ENCODE assay signal across 10 cellular contexts in genomic region chr3:156010829-156011228, GRCh38.
DNase-seq lines count a peak whose midpoint lies in the region; ATAC-seq and TF ChIP-seq lines count a peak whose summit lies in the region.
"Had no signal": no experiment of that assay in that cellular context is flagged by ENCODE, and none has a peak within 500 bp of the region (broad histone marks: within the 10 kb centered on the region; RNA-seq: fewer than 3 reads in every experiment).

No MANE protein-coding gene starts in this region.

- no peak overlapping the region for H3K27ac Mint-ChIP-seq in WTC11

- H3K79me2 ChIP-seq in KMS-11 (ENCODE audit: insufficient read depth, low read depth): no peaks in the 10 kb centered on the region

- ATAC-seq in WTC11: peak; percentile 64
- peak in 3 of 4 donors; percentile 34 to 77 (median 64) for ATAC-seq in right lobe of liver
- no peak for ATAC-seq in GM18517 (IDR thresholded peaks at IDR 0.05; ENCODE audit: unreplicated experiment)
- ATAC-seq in HG03196 (IDR thresholded peaks at IDR 0.05; ENCODE audit: unreplicated experiment): no peak

- CTCF ChIA-PET in WTC11 (lab: Charles Lee): interaction anchor here (0.5 to 2.2 kb wide), 39 partner anchors 8 to 1127 kb away, joined by 3 to 18 read pairs (median 3); partner anchors contain the start of gene C3orf33

- WGBS in right lobe of liver (ENCODE audit: insufficient coverage, low coverage, low lambda C conversion rate, missing lambda C conversion rate): 20% methylated on average over 3 of the region's 3 CpGs

- H2AFZ ChIP-seq in KMS-11 (ENCODE audit: low read depth): no peak overlapping the region

- no peaks in the 10 kb centered on the region for H3K9me3 Mint-ChIP-seq in WTC11

- H3K4me1 Mint-ChIP-seq in WTC11: peaks cover 7% of the 10 kb centered on the region

- POLR2A ChIA-PET in WTC11 (lab: Charles Lee): no interaction called here

- H3K9me3 ChIP-seq in right lobe of liver: no peaks in the 10 kb centered on the region

- no peak for TF ChIP-seq POLR2A in right lobe of liver (IDR thresholded peaks at IDR 0.05)

- TF ChIP-seq CTCF in KMS-11 (conservative IDR thresholded peaks at IDR 0.05; ENCODE audit: low read depth, low read length): peak; percentile 74
- no peak for TF ChIP-seq CTCF in WTC11 (IDR thresholded peaks at IDR 0.05)
- TF ChIP-seq CTCF in right lobe of liver (IDR thresholded peaks at IDR 0.05): peak; percentile 20 to 62 (median 40)

- H3K36me3 Mint-ChIP-seq in WTC11: no peaks in the 10 kb centered on the region

- H3K9ac ChIP-seq in KMS-11: no peak overlapping the region

- no peaks in the 10 kb centered on the region for H3K27me3 ChIP-seq in KMS-11 (ENCODE audit: insufficient read depth, low read depth)
- H3K27me3 ChIP-seq in right lobe of liver: no peaks in the 10 kb centered on the region

- no peak overlapping the region for H3K27ac ChIP-seq in KMS-11
- H3K27ac ChIP-seq in right lobe of liver: no peak overlapping the region

- H3K4me3 ChIP-seq in KMS-11 (IDR thresholded peaks at IDR 0.05; ENCODE audit: insufficient read depth, low read depth, low read length) (no peak overlapping the region), right lobe of liver (no peak overlapping the region)

- intact Hi-C loops in right lobe of liver (cut with DNase I): no loop called here

- H4K20me1 ChIP-seq in KMS-11 (ENCODE audit: insufficient read depth): no peaks in the 10 kb centered on the region

- DNase-seq in D341Med (ENCODE audit: low spot score) (peak; percentile 46), WTC11 (ENCODE audit: low spot score) (peak; percentile 31), right lobe of liver (no peak)
- DNase-seq in stimulated activated CD4-positive, alpha-beta T cell treated with anti-CD3 and anti-CD28 coated beads, Interleukin-2, amount 100 ng/mL, for 48 hours: no peak
- DNase-seq in stimulated activated CD4-positive, alpha-beta T cell treated with anti-CD3 and anti-CD28 coated beads, Interleukin-15, amount 100 ng/mL, for 24 hours: no peak
- DNase-seq: activated T-cell treated with anti-CD3 and anti-CD28 coated beads, Interleukin-2, amount 50 U/mL, for 48 hours; IMR-90 had no signal

- H3K4me2 ChIP-seq in KMS-11: no peak overlapping the region

- H3K4me3 Mint-ChIP-seq in WTC11: no peak overlapping the region

- peaks cover 4% of the 10 kb centered on the region for H3K4me1 ChIP-seq in KMS-11 (ENCODE audit: low read depth, poor library complexity, severe bottlenecking)
- H3K4me1 ChIP-seq in right lobe of liver: no peaks in the 10 kb centered on the region

- H3K36me3 ChIP-seq in KMS-11 (ENCODE audit: insufficient read depth) (no peaks in the 10 kb centered on the region), right lobe of liver (no peaks in the 10 kb centered on the region)

- no peaks in the 10 kb centered on the region for H3K27me3 Mint-ChIP-seq in WTC11 (ENCODE audit: low read depth)

TF ChIP-seq in WTC11, 78 proteins besides CTCF, POLR2A, EP300 and RAD21:
- TF ChIP-seq ZMAT4 (CRISPR knock-in tag; IDR thresholded peaks at IDR 0.05): no peak
- TF ChIP-seq EMX1 (CRISPR knock-in tag; IDR thresholded peaks at IDR 0.05): no peak
- no peak for TF ChIP-seq SMAD3 (CRISPR knock-in tag; IDR thresholded peaks at IDR 0.05; ENCODE audit: borderline replicate concordance)
- TF ChIP-seq SOX15 (CRISPR knock-in tag; IDR thresholded peaks at IDR 0.05): no peak
- no peak for TF ChIP-seq NFE2L1 (CRISPR knock-in tag; IDR thresholded peaks at IDR 0.05)
- TF ChIP-seq NFYB (CRISPR knock-in tag; conservative IDR thresholded peaks at IDR 0.05; ENCODE audit: low read depth): no peak
- no peak for TF ChIP-seq KAT7 (CRISPR knock-in tag; IDR thresholded peaks at IDR 0.05; ENCODE audit: borderline replicate concordance)
- TF ChIP-seq GABPB1 (CRISPR knock-in tag; IDR thresholded peaks at IDR 0.05): no peak
- no peak for TF ChIP-seq GRHL2 (CRISPR knock-in tag; IDR thresholded peaks at IDR 0.05; ENCODE audit: insufficient replicate concordance, severe bottlenecking)
- TF ChIP-seq STAT6 (CRISPR knock-in tag; conservative IDR thresholded peaks at IDR 0.05; ENCODE audit: low read depth): no peak

Comparison
In these comparisons a context has a peak if more than half of its experiments do, and no peak if none do; other contexts are left out.
1. DNase-seq: peak in D341Med (single experiment) and WTC11 (single experiment); none in right lobe of liver (0 of 3), stimulated activated CD4-positive, alpha-beta T cell treated with anti-CD3 and anti-CD28 coated beads, Interleukin-2, amount 100 ng/mL, for 48 hours (0 of 2) and stimulated activated CD4-positive, alpha-beta T cell treated with anti-CD3 and anti-CD28 coated beads, Interleukin-15, amount 100 ng/mL, for 24 hours (single experiment).
2. ATAC-seq: peak in WTC11 (single experiment) and right lobe of liver (3 of 4); none in GM18517 (single experiment) and HG03196 (single experiment).